ENCODE assay signal across 1 cellular context in genomic region chr6:42984924-42985475, GRCh38.
TF ChIP-seq lines count a peak whose summit lies in the region.

No MANE protein-coding gene starts in this region.

TF ChIP-seq in GM23338, 12 proteins besides CTCF, POLR2A, EP300 and RAD21 (continued from another document):
- TF ChIP-seq REST (IDR thresholded peaks at IDR 0.05; ENCODE audit: unreplicated experiment): no peak
- no peak for TF ChIP-seq CREB1 (CRISPR knock-in tag; IDR thresholded peaks at IDR 0.05; ENCODE audit: low read depth)
- no peak for TF ChIP-seq STAT1 (IDR thresholded peaks at IDR 0.05; ENCODE audit: unreplicated experiment)
TF ChIP-seq in GM23338: peak in this region for 0.
